Comparison of ENCODE assay signal across 8 cellular contexts in genomic region chr19:18109363-18109730, GRCh38. TPM values are rescaled to one million over a fixed set of nuclear protein-coding genes. Genes with fewer than 3 reads are reported as not detected.
DNase-seq lines count a peak whose midpoint lies in the region; ATAC-seq lines count a peak whose summit lies in the region.

No MANE protein-coding gene starts in this region.

- peak overlapping the region; percentile 87 for H3K9ac ChIP-seq in adipocyte (ENCODE audit: low read length)
- peak overlapping the region; percentile 34; the same call in 1 of the 2 replicates for H3K9ac ChIP-seq in iPS-20b (ENCODE audit: low read depth, low read length)

- H3K4me1 ChIP-seq in adipocyte (ENCODE audit: control insufficient read depth, insufficient read depth, low read length) (peaks cover 25% of the 10 kb centered on the region), iPS-20b (ENCODE audit: insufficient read depth, low read length) (no peaks in the 10 kb centered on the region; the same call in 1 of the 2 replicates)

- H3K4me1 Mint-ChIP-seq in stimulated activated naive CD8-positive, alpha-beta T cell treated with anti-CD3 and anti-CD28 coated beads, Interleukin-15, amount 100 ng/mL, for 72 hours: peaks cover 32% of the 10 kb centered on the region

- DNase-seq in HT-29 (ENCODE audit: low spot score) (peak; percentile 23), adipocyte (ENCODE audit: low read depth) (no peak), ecto neural progenitor cell (ENCODE audit: low spot score) (no peak)
- no peak for DNase-seq in stimulated activated naive CD8-positive, alpha-beta T cell treated with anti-CD3 and anti-CD28 coated beads, Interleukin-15, amount 100 ng/mL, for 72 hours
- no peak for DNase-seq in effector CD8-positive, alpha-beta T cell (lab: John Stamatoyannopoulos, UW)

- peaks cover 10% of the 10 kb centered on the region for H3K27me3 Mint-ChIP-seq in stimulated activated naive CD8-positive, alpha-beta T cell treated with anti-CD3 and anti-CD28 coated beads, Interleukin-15, amount 100 ng/mL, for 72 hours

- H3K36me3 ChIP-seq in adipocyte (ENCODE audit: control insufficient read depth, insufficient read depth, low read length, severe bottlenecking) (no peaks in the 10 kb centered on the region), iPS-20b (ENCODE audit: insufficient read depth, low read depth, low read length) (no peaks in the 10 kb centered on the region)

- ATAC-seq in stimulated activated naive CD8-positive, alpha-beta T cell treated with anti-CD3 and anti-CD28 coated beads, Interleukin-15, amount 100 ng/mL, for 72 hours: no peak
- ATAC-seq in GM21717 (IDR thresholded peaks at IDR 0.05; ENCODE audit: unreplicated experiment): no peak
- no peak for ATAC-seq in GM21786 (IDR thresholded peaks at IDR 0.05; ENCODE audit: unreplicated experiment)

- peak overlapping the region; percentile 87 for H3K4me3 ChIP-seq in adipocyte (ENCODE audit: low read length)
- peak overlapping the region; percentile 76 for H3K4me3 ChIP-seq in iPS-20b (ENCODE audit: low read length)

- H3K27me3 ChIP-seq in adipocyte (replicated peaks; ENCODE audit: control insufficient read depth, insufficient read depth, low read length): no peaks in the 10 kb centered on the region
- peaks cover 41% of the 10 kb centered on the region for H3K27me3 ChIP-seq in iPS-20b (ENCODE audit: insufficient read depth, low read length)

- H3K9me3 ChIP-seq in adipocyte (ENCODE audit: control insufficient read depth, low read length) (no peaks in the 10 kb centered on the region), iPS-20b (ENCODE audit: insufficient read depth, low read depth, low read length) (no peaks in the 10 kb centered on the region)

- H3K27ac ChIP-seq in iPS-20b (ENCODE audit: low read length): no peak overlapping the region

- H3K27ac Mint-ChIP-seq in stimulated activated naive CD8-positive, alpha-beta T cell treated with anti-CD3 and anti-CD28 coated beads, Interleukin-15, amount 100 ng/mL, for 72 hours: peak overlapping the region; percentile 48 to 57

- H3K9me3 Mint-ChIP-seq in stimulated activated naive CD8-positive, alpha-beta T cell treated with anti-CD3 and anti-CD28 coated beads, Interleukin-15, amount 100 ng/mL, for 72 hours: no peaks in the 10 kb centered on the region

- peak overlapping the region; percentile 62 to 71 for H3K4me3 Mint-ChIP-seq in stimulated activated naive CD8-positive, alpha-beta T cell treated with anti-CD3 and anti-CD28 coated beads, Interleukin-15, amount 100 ng/mL, for 72 hours

RNA-seq across cellular contexts. Expression of gene MAST3, which starts 11.8 kb away (rescaled TPM):
- 8.6 and 13.8 TPM in 2 replicates for total RNA-seq in HT-29 (2014; rRNA removed; shearing (Covaris generic))

RNA-seq across cellular contexts. Expression of gene IL12RB1, which starts 22.6 kb away (rescaled TPM):
- total RNA-seq in HT-29 (2014; rRNA removed; shearing (Covaris generic)): not detected in 2 replicates

RNA-seq across cellular contexts. Expression of gene PIK3R2, which starts 43.6 kb away (rescaled TPM):
- total RNA-seq in HT-29 (2014; rRNA removed; shearing (Covaris generic)): 26.4 and 37.7 TPM in 2 replicates
